In the genomic region with DNA sequence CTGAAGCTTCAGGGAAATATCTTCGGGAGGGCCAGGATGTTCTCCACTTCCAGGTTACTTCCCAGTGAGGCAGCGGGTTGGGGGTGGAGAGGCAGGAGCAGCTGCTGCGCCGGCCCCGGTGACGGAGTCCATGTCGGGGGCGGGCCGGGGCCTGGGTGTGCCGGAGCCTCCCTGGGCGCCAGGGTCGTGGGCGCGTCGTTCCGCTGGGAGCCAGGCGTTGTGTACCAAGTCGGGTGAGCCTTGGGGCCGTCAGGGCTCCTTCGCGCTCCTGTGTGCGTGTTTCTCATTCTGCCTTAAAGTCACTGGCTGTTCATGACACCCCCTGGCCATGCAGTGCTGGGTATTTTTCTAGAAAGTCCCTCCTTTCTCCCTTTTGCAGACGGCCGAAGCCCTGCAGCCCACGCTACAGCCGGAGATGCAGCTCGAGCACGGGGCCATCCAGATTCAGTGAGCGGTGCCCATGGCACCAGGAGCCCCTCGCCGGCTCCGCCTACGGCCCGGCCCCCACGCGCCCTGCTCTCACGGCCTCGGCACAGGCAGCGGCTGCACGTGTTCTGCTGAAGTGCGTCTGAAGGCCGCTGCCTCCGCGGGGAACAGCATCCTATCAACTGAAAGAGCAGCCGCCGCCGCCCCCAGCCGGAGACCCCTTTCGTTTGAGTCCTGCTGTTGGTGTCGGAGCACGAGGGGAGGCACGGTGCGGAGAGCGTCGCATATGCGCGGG, we compare ENCODE assay signal across 21 cellular contexts.
DNase-seq lines count a peak whose midpoint lies in the region; ATAC-seq and TF ChIP-seq lines count a peak whose summit lies in the region.
"Had no signal": no experiment of that assay in that cellular context is flagged by ENCODE, and none has a peak within 500 bp of the region (broad histone marks: within the 10 kb centered on the region; RNA-seq: fewer than 3 reads in every experiment).

No MANE protein-coding gene starts in this region.

- no peaks in the 10 kb centered on the region for H3K27me3 ChIP-seq in left ventricle myocardium inferior (ENCODE audit: low read depth)
- H3K27me3 ChIP-seq: Peyer's patch had no signal

- no peak overlapping the region for H3K4me3 ChIP-seq in left ventricle myocardium inferior
- H3K4me3 ChIP-seq: Peyer's patch had no signal

- H3K27me3 Mint-ChIP-seq in activated B cell treated with CpG ODN at 0.5 μM for 24 hours (no peaks in the 10 kb centered on the region), neural crest cell (ENCODE audit: low read depth) (no peaks in the 10 kb centered on the region), progenitor cell of endocrine pancreas (no peaks in the 10 kb centered on the region)
- H3K27me3 Mint-ChIP-seq in stimulated activated naive B cell treated with anti-CD40 and anti-IgM and Interleukin-4, amounts not matched to agents 10 μg/mL and 1 μg/mL and 100 μg/mL, for 72 hours, result no peaks in the 10 kb centered on the region

- DNase-seq in left ventricle myocardium superior, result peak; percentile 26
- DNase-seq in left ventricle myocardium inferior, result no peak
- no peak for DNase-seq in activated B cell treated with CpG ODN at 0.5 μM for 24 hours
- no peak for DNase-seq in neural crest cell (ENCODE audit: low read depth, low spot score)
- no peak for DNase-seq in stimulated activated naive B cell treated with anti-CD40 and anti-IgM and Interleukin-4, amounts not matched to agents 10 μg/mL and 1 μg/mL and 100 μg/mL, for 72 hours
- no peak for DNase-seq in progenitor cell of endocrine pancreas (ENCODE audit: low spot score, unreplicated experiment)
- DNase-seq in T-helper 9 cell, result no peak
- DNase-seq: C1 segment of cervical spinal cord; DMS 273 treated with DMSO at 0.1 percent for 48 hours; DND-41; HCEC 1CT; KG1; NCI-H1105 treated with DMSO at 0.1 percent for 48 hours; NCI-H1694; NCI-H748 treated with DMSO at 0.1 percent for 48 hours; NK-92 treated with Interleukin-12 subunit alpha and Interleukin-12 subunit beta, amount 100 ng/mL, for 24 hours; SHP77 had no signal

- CTCF ChIA-PET in activated B cell treated with CpG ODN at 0.5 μM for 24 hours (lab: Charles Lee), result no interaction called here

- peaks cover 61% of the 10 kb centered on the region for H3K36me3 Mint-ChIP-seq in activated B cell treated with CpG ODN at 0.5 μM for 24 hours (ENCODE audit: low read depth)
- H3K36me3 Mint-ChIP-seq in neural crest cell (ENCODE audit: low read depth), result peaks cover 22% of the 10 kb centered on the region
- H3K36me3 Mint-ChIP-seq in stimulated activated naive B cell treated with anti-CD40 and anti-IgM and Interleukin-4, amounts not matched to agents 10 μg/mL and 1 μg/mL and 100 μg/mL, for 72 hours, result peaks cover 49 to 52% of the 10 kb centered on the region in 2 donors
- H3K36me3 Mint-ChIP-seq in progenitor cell of endocrine pancreas (ENCODE audit: insufficient read depth), result peaks cover 25% of the 10 kb centered on the region

- peaks cover 41% of the 10 kb centered on the region for H3K36me3 ChIP-seq in left ventricle myocardium inferior

- H3K9me3 Mint-ChIP-seq in activated B cell treated with CpG ODN at 0.5 μM for 24 hours (no peaks in the 10 kb centered on the region), neural crest cell (peaks cover 5% of the 10 kb centered on the region), progenitor cell of endocrine pancreas (ENCODE audit: low read depth) (peaks cover 3% of the 10 kb centered on the region)
- H3K9me3 Mint-ChIP-seq in stimulated activated naive B cell treated with anti-CD40 and anti-IgM and Interleukin-4, amounts not matched to agents 10 μg/mL and 1 μg/mL and 100 μg/mL, for 72 hours, result no peaks in the 10 kb centered on the region

- no peak overlapping the region for H3K27ac ChIP-seq in left ventricle myocardium inferior (replicated peaks)
- H3K27ac ChIP-seq: Peyer's patch had no signal

- ATAC-seq in left ventricle myocardium superior (no peak), activated B cell treated with CpG ODN at 0.5 μM for 24 hours (ENCODE audit: low read depth) (peak; percentile 61), HG02970 (IDR thresholded peaks at IDR 0.05; ENCODE audit: low FRiP score, unreplicated experiment) (no peak)
- ATAC-seq in stimulated activated naive B cell treated with anti-CD40 and anti-IgM and Interleukin-4, amounts not matched to agents 10 μg/mL and 1 μg/mL and 100 μg/mL, for 72 hours (replicated peaks), result no peak
- ATAC-seq: HepG2 had no signal

- no peaks in the 10 kb centered on the region for H3K9me3 ChIP-seq in left ventricle myocardium inferior (replicated peaks)
- H3K9me3 ChIP-seq: Peyer's patch, SK-N-SH had no signal

- H3K27ac Mint-ChIP-seq in activated B cell treated with CpG ODN at 0.5 μM for 24 hours (peak overlapping the region; percentile 63), neural crest cell (ENCODE audit: unreplicated experiment) (peak overlapping the region; percentile 45), progenitor cell of endocrine pancreas (no peak overlapping the region)
- H3K27ac Mint-ChIP-seq in stimulated activated naive B cell treated with anti-CD40 and anti-IgM and Interleukin-4, amounts not matched to agents 10 μg/mL and 1 μg/mL and 100 μg/mL, for 72 hours, result no peak overlapping the region

- no peak for TF ChIP-seq CTCF in left ventricle myocardium inferior (IDR thresholded peaks at IDR 0.05; ENCODE audit: borderline replicate concordance)
- TF ChIP-seq CTCF in activated B cell treated with CpG ODN at 0.5 μM for 24 hours (IDR thresholded peaks at IDR 0.05), result no peak
- TF ChIP-seq CTCF in neural crest cell (conservative IDR thresholded peaks at IDR 0.05), result no peak
- TF ChIP-seq CTCF in progenitor cell of endocrine pancreas (IDR thresholded peaks at IDR 0.05; ENCODE audit: unreplicated experiment), result no peak

- POLR2A ChIA-PET in activated B cell treated with CpG ODN at 0.5 μM for 24 hours (lab: Charles Lee), result interaction anchor here (0.5 to 1.8 kb wide), 4 partner anchors 8 to 243 kb away, joined by 3 to 7 read pairs (median 4); no protein-coding TSS in a partner anchor

- H3K4me3 Mint-ChIP-seq in activated B cell treated with CpG ODN at 0.5 μM for 24 hours (no peak overlapping the region), neural crest cell (no peak overlapping the region), progenitor cell of endocrine pancreas (ENCODE audit: low read depth) (no peak overlapping the region)
- peak overlapping the region; percentile 10 to 16 for H3K4me3 Mint-ChIP-seq in stimulated activated naive B cell treated with anti-CD40 and anti-IgM and Interleukin-4, amounts not matched to agents 10 μg/mL and 1 μg/mL and 100 μg/mL, for 72 hours

- intact Hi-C loops in left ventricle myocardium superior (cut with micrococcal nuclease) (no loop called here), left ventricle myocardium inferior (cut with micrococcal nuclease) (no loop called here), activated B cell treated with CpG ODN at 0.5 μM for 24 hours (cut with micrococcal nuclease) (no loop called here)

- H3K4me1 Mint-ChIP-seq in activated B cell treated with CpG ODN at 0.5 μM for 24 hours, result peaks cover 21% of the 10 kb centered on the region
- H3K4me1 Mint-ChIP-seq in neural crest cell, result no peaks in the 10 kb centered on the region
- H3K4me1 Mint-ChIP-seq in stimulated activated naive B cell treated with anti-CD40 and anti-IgM and Interleukin-4, amounts not matched to agents 10 μg/mL and 1 μg/mL and 100 μg/mL, for 72 hours, result peaks cover 10 to 17% of the 10 kb centered on the region in 2 donors
- no peaks in the 10 kb centered on the region for H3K4me1 Mint-ChIP-seq in progenitor cell of endocrine pancreas (ENCODE audit: low read depth)

- H3K4me1 ChIP-seq in left ventricle myocardium inferior, result peaks cover 14% of the 10 kb centered on the region
- H3K4me1 ChIP-seq: Peyer's patch had no signal

Comparison
In these comparisons a context has a peak if more than half of its experiments do, and no peak if none do; other contexts are left out.
1. H3K27ac Mint-ChIP-seq: peak in activated B cell treated with CpG ODN at 0.5 μM for 24 hours (single experiment) and neural crest cell (single experiment); none in stimulated activated naive B cell treated with anti-CD40 and anti-IgM and Interleukin-4, amounts not matched to agents 10 μg/mL and 1 μg/mL and 100 μg/mL, for 72 hours (single experiment) and progenitor cell of endocrine pancreas (single experiment).
2. H3K4me3 Mint-ChIP-seq: peak in stimulated activated naive B cell treated with anti-CD40 and anti-IgM and Interleukin-4, amounts not matched to agents 10 μg/mL and 1 μg/mL and 100 μg/mL, for 72 hours (2 of 2); none in activated B cell treated with CpG ODN at 0.5 μM for 24 hours (single experiment), neural crest cell (single experiment) and progenitor cell of endocrine pancreas (single experiment).